In genomic region chr10:30645340-30645827, GRCh38 we compare ENCODE assay signal across 10 cellular contexts. TPM values are rescaled to one million over a fixed set of nuclear protein-coding genes. Genes with fewer than 3 reads are reported as not detected.
DNase-seq lines count a peak whose midpoint lies in the region; ATAC-seq and TF ChIP-seq lines count a peak whose summit lies in the region.
"Had no signal": no experiment of that assay in that cellular context is flagged by ENCODE, and none has a peak within 500 bp of the region (broad histone marks: within the 10 kb centered on the region; RNA-seq: fewer than 3 reads in every experiment).

No MANE protein-coding gene starts in this region.

- H3K4me3 ChIP-seq in H7 (ENCODE audit: insufficient read depth, low read depth, low read length): no peak overlapping the region
- H3K4me3 ChIP-seq in body of pancreas: no peak overlapping the region
- no peak overlapping the region for H3K4me3 ChIP-seq in left lung
- H3K4me3 ChIP-seq in suprapubic skin: no peak overlapping the region

- no peak for TF ChIP-seq CTCF in body of pancreas (IDR thresholded peaks at IDR 0.05)
- TF ChIP-seq CTCF in left lung (IDR thresholded peaks at IDR 0.05): no peak
- TF ChIP-seq CTCF in suprapubic skin (IDR thresholded peaks at IDR 0.05): no peak

- peak; percentile 6 for ATAC-seq in body of pancreas
- ATAC-seq in left lung: peak; percentile 40
- ATAC-seq in GM18505 (IDR thresholded peaks at IDR 0.05; ENCODE audit: unreplicated experiment): no peak

- no peak for TF ChIP-seq POLR2A in body of pancreas (IDR thresholded peaks at IDR 0.05)
- TF ChIP-seq POLR2A in GM18505 (IDR thresholded peaks at IDR 0.05; ENCODE audit: borderline replicate concordance, extremely low read depth, insufficient read depth, insufficient read length): no peak
- no peak for TF ChIP-seq POLR2A in erythroblast (IDR thresholded peaks at IDR 0.05; ENCODE audit: low read length)
- no peak for TF ChIP-seq POLR2A in suprapubic skin (IDR thresholded peaks at IDR 0.05)

- no peak for TF ChIP-seq EP300 in suprapubic skin (IDR thresholded peaks at IDR 0.05)

- H3K27me3 ChIP-seq in H7 (ENCODE audit: control insufficient read depth, insufficient read depth, low read length): no peaks in the 10 kb centered on the region
- no peaks in the 10 kb centered on the region for H3K27me3 ChIP-seq in body of pancreas
- H3K27me3 ChIP-seq in left lung: peaks cover 0 to 9% of the 10 kb centered on the region in 2 donors
- peaks cover 14% of the 10 kb centered on the region for H3K27me3 ChIP-seq in suprapubic skin

- H3K36me3 ChIP-seq in H7 (replicated peaks; ENCODE audit: control insufficient read depth, insufficient read depth, low read length) (no peaks in the 10 kb centered on the region), body of pancreas (replicated peaks in 1 of 2; ENCODE audit: insufficient read depth in 1 of 2, low read depth in 2 of 2) (no peaks in the 10 kb centered on the region), left lung (no peaks in the 10 kb centered on the region), suprapubic skin (no peaks in the 10 kb centered on the region)

- H3K27ac ChIP-seq in body of pancreas (no peak overlapping the region), left lung (peak overlapping the region; percentile 33 to 59), suprapubic skin (no peak overlapping the region)

- intact Hi-C loops in body of pancreas (cut with DNase I): no loop called here
- intact Hi-C loops in left lung (cut with DNase I): no loop called here

- H3K9me3 ChIP-seq in body of pancreas: no peaks in the 10 kb centered on the region
- no peaks in the 10 kb centered on the region for H3K9me3 ChIP-seq in left lung
- H3K9me3 ChIP-seq in suprapubic skin: no peaks in the 10 kb centered on the region

- 3 to 22% methylated on average over 5 to 14 of the region's 15 CpGs for WGBS in body of pancreas, 2 donors
- WGBS in suprapubic skin: 6% methylated on average over 7 of the region's 15 CpGs

- H3K4me1 ChIP-seq in body of pancreas (no peaks in the 10 kb centered on the region), left lung (peaks cover 0 to 3% of the 10 kb centered on the region in 2 donors), suprapubic skin (no peaks in the 10 kb centered on the region)

- DNase-seq in AG20443 (ENCODE audit: low spot score) (peak; percentile 42), H7 (peak; percentile 46), body of pancreas (peak in 2 of 4 donors; percentile 3 to 19), left lung (no peak), erythroblast (lab: John Stamatoyannopoulos, UW) (no peak), cerebellum (ENCODE audit: low spot score) (no peak), suprapubic skin (ENCODE audit: low spot score in 2 of 2) (no peak)
- DNase-seq: activated naive CD8-positive, alpha-beta T cell treated with anti-CD3 and anti-CD28 coated beads for 36 hours; SHP77 treated with DMSO at 0.1 percent for 48 hours had no signal

RNA-seq across cellular contexts. Expression of gene LYZL2, which starts 15.8 kb away (rescaled TPM):
- total RNA-seq in H7 (2014; rRNA removed; shearing (Covaris generic)): not detected in 2 replicates
- total RNA-seq in body of pancreas (not detected), left lung (not detected), cerebellum (not detected), suprapubic skin (not detected)
- total RNA-seq: activated naive CD8-positive, alpha-beta T cell treated with anti-CD3 and anti-CD28 coated beads for 36 hours had no signal

Comparison
In these comparisons a context has a peak if more than half of its experiments do, and no peak if none do; other contexts are left out.
1. DNase-seq: peak in AG20443 (single experiment) and H7 (single experiment); none in left lung (0 of 2), erythroblast (0 of 2), cerebellum (single experiment) and suprapubic skin (0 of 2).
2. H3K27ac ChIP-seq: peak in left lung (2 of 2); none in body of pancreas (0 of 4) and suprapubic skin (single experiment).